In the genomic region with DNA sequence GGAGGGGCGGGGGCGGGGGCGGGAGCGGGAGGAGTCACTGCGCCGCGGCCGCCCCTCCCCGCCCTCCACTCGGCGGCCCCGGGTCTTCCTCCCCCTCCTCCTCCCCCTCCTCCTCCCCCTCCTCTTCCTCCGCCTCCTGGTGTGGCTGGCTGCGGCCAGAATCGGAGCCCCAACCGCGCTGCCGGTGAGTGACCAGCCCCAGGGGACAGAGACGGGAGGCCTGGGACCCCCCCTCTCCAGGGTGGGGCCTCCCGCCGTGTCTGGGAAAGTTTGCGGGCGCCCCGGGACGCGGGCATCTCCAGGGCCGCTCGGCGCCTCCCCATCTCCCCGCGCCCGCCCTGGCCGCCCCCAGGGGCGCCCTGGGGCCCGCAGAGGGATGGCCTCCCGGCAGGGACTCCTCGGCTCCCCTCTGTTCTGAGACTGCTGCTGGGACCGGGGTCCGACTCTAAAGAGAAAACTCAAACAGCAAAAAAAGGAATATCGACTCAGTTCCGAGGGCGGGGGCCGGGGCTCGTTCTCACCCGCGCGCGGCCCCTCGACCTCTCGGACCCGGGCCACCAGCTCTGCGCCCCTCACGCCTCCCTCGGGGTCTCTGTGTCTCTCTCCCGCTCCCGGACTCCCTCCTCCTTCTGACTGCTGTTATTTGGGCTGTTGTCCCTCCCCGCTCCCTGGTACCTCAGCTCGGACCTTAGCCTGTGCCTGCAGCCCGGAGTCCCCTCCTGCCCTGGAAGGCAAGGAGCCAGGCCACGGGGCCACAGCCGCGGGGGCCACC, we compare ENCODE assay signal across 8 cellular contexts. TPM values are rescaled to one million over a fixed set of nuclear protein-coding genes. Genes with fewer than 3 reads are reported as not detected.
DNase-seq lines count a peak whose midpoint lies in the region; FAIRE-seq and TF ChIP-seq lines count a peak whose summit lies in the region.

A gene with protein sequence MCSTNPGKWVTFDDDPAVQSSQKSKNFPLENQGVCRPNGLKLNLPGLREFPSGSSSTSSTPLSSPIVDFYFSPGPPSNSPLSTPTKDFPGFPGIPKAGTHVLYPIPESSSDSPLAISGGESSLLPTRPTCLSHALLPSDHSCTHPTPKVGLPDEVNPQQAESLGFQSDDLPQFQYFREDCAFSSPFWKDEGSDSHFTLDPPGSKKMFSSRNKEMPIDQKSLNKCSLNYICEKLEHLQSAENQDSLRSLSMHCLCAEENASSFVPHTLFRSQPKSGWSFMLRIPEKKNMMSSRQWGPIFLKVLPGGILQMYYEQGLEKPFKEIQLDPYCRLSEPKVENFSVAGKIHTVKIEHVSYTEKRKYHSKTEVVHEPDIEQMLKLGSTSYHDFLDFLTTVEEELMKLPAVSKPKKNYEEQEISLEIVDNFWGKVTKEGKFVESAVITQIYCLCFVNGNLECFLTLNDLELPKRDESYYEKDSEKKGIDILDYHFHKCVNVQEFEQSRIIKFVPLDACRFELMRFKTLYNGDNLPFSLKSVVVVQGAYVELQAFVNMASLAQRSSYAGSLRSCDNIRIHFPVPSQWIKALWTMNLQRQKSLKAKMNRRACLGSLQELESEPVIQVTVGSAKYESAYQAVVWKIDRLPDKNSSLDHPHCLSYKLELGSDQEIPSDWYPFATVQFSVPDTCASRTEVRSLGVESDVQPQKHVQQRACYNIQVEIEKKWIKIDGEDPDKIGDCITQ (plus strand): TSS at position 122 of the 772 bp plus-strand sequence. CDS start 50,480 bp downstream, outside the sequence.

- H3K4me2 ChIP-seq in astrocyte (ENCODE audit: low read length), result peak within 1 kb of the TSS; percentile 86
- peak within 1 kb of the TSS; percentile 99 for H3K4me2 ChIP-seq in skeletal muscle satellite cell (ENCODE audit: low read length)

- H3K27ac Mint-ChIP-seq in astrocyte (ENCODE audit: unreplicated experiment), result peak within 1 kb of the TSS; percentile 73

- H3K9ac ChIP-seq in astrocyte (ENCODE audit: low read length) (peak within 1 kb of the TSS; percentile 84), skeletal muscle satellite cell (ENCODE audit: low read depth, low read length) (peak within 1 kb of the TSS; percentile 94)

- H3K9me3 ChIP-seq in astrocyte (ENCODE audit: insufficient read depth, low read depth, low read length) (no peaks in the 10 kb centered on the region), iPS-18c (ENCODE audit: control insufficient read depth, insufficient read depth, low read length) (no peaks in the 10 kb centered on the region), skeletal muscle satellite cell (replicated peaks; ENCODE audit: low read length) (no peaks in the 10 kb centered on the region)

- H3K79me2 ChIP-seq in astrocyte (ENCODE audit: insufficient read depth, low read length), result no peaks in the 10 kb centered on the region

- no peak for TF ChIP-seq POLR2A in H54 (IDR thresholded peaks at IDR 0.05; ENCODE audit: low read depth, low read length)

- H4K20me1 ChIP-seq in astrocyte (ENCODE audit: insufficient read depth, low read length), result no peaks in the 10 kb centered on the region

- H3K36me3 Mint-ChIP-seq in astrocyte (ENCODE audit: low read depth, unreplicated experiment), result no peaks in the 10 kb centered on the region

- H3K27me3 ChIP-seq in astrocyte (ENCODE audit: insufficient read depth, low read length), result no peaks in the 10 kb centered on the region
- H3K27me3 ChIP-seq in skeletal muscle satellite cell (ENCODE audit: control insufficient read depth, insufficient read depth, low read length), result no peaks in the 10 kb centered on the region

- H3K27ac ChIP-seq in astrocyte (ENCODE audit: low read depth, low read length), result peak within 1 kb of the TSS; percentile 76

- DNase-seq in D721Med (ENCODE audit: insufficient read length, low spot score) (peak; percentile 49), H54 (ENCODE audit: insufficient read length, low spot score) (peak; percentile 54), SK-MEL-5 (ENCODE audit: low read depth, low spot score) (peak; percentile 37), astrocyte (ENCODE audit: low read depth) (no peak), MV-4-11 (lab: John Stamatoyannopoulos, UW) (no peak), COLO668 (lab: John Stamatoyannopoulos, UW; ENCODE audit: unreplicated experiment) (no peak)

- TF ChIP-seq CTCF in D721Med (IDR thresholded peaks at IDR 0.05; ENCODE audit: insufficient read depth, missing control alignments) (no peak), astrocyte (IDR thresholded peaks at IDR 0.05; ENCODE audit: insufficient read depth, low read depth, low read length) (no peak)

- H3K36me3 ChIP-seq in astrocyte (ENCODE audit: insufficient read depth, low read length), result no peaks in the 10 kb centered on the region
- H3K36me3 ChIP-seq in skeletal muscle satellite cell (ENCODE audit: insufficient read depth, low read length), result no peaks in the 10 kb centered on the region

- peak within 1 kb of the TSS; percentile 91 for H3K4me3 Mint-ChIP-seq in astrocyte (ENCODE audit: unreplicated experiment)

- peaks cover 13% of the 10 kb centered on the region for H3K4me1 ChIP-seq in astrocyte (ENCODE audit: insufficient read depth, low read length)
- peaks cover 12% of the 10 kb centered on the region for H3K4me1 ChIP-seq in skeletal muscle satellite cell (ENCODE audit: control insufficient read depth, insufficient read depth, low read length)

- no peak for FAIRE-seq in D721Med (lab: Jason Lieb, UNC)
- FAIRE-seq in H54 (lab: Jason Lieb, UNC), result no peak
- no peak for FAIRE-seq in astrocyte (lab: Jason Lieb, UNC)

- H3K4me3 ChIP-seq in astrocyte (ENCODE audit: insufficient read depth, low read depth, low read length) (peak within 1 kb of the TSS; percentile 64), iPS-18c (ENCODE audit: insufficient read depth, low read depth, low read length) (peak within 1 kb of the TSS; percentile 77), skeletal muscle satellite cell (ENCODE audit: low read length) (peak within 1 kb of the TSS; percentile 97)

- peak within 1 kb of the TSS; percentile 80 for H2AFZ ChIP-seq in astrocyte (ENCODE audit: low read depth, low read length)

- in situ Hi-C loops in SK-MEL-5 (cut with HindIII; ENCODE audit: low pct_unique_long_range_greater_than_20kb, low sequenced_read_pairs), result no loop called here

- H3K4me1 Mint-ChIP-seq in astrocyte (ENCODE audit: low read depth, unreplicated experiment), result peaks cover 9% of the 10 kb centered on the region

- H3K9me3 Mint-ChIP-seq in astrocyte (ENCODE audit: unreplicated experiment), result no peaks in the 10 kb centered on the region

- no peaks in the 10 kb centered on the region for H3K27me3 Mint-ChIP-seq in astrocyte (ENCODE audit: low read depth, unreplicated experiment)

RNA-seq across cellular contexts. Expression of the gene that starts here (rescaled TPM):
- 2.7 and 3.7 TPM in 2 replicates for total RNA-seq in SK-MEL-5 (2014; rRNA removed; shearing (Covaris generic))
- 2.3 and 2.9 TPM in 2 replicates for polyA plus RNA-seq in SK-MEL-5 (2015; cell fraction: cytosol; rRNA removed)
- 5.8 and 7.1 TPM in 2 replicates for polyA plus RNA-seq in SK-MEL-5 (2015; cell fraction: nucleus; rRNA removed)
- total RNA-seq in astrocyte, result 7.3 and 9.5 TPM in 2 replicates
- total RNA-seq in skeletal muscle satellite cell (2012; rRNA removed), result 2.0 TPM in 2 replicates

Comparison
In these comparisons a context has a peak if more than half of its experiments do, and no peak if none do; other contexts are left out.
1. DNase-seq: peak in D721Med (single experiment), H54 (single experiment) and SK-MEL-5 (single experiment); none in astrocyte (single experiment), MV-4-11 (single experiment) and COLO668 (single experiment).
2. Peak in every context shown above with its lines, with median percentiles within 50 percentile points of each other: H3K4me3 ChIP-seq.